Comparison of ENCODE assay signal across 12 cellular contexts in the genomic region with DNA sequence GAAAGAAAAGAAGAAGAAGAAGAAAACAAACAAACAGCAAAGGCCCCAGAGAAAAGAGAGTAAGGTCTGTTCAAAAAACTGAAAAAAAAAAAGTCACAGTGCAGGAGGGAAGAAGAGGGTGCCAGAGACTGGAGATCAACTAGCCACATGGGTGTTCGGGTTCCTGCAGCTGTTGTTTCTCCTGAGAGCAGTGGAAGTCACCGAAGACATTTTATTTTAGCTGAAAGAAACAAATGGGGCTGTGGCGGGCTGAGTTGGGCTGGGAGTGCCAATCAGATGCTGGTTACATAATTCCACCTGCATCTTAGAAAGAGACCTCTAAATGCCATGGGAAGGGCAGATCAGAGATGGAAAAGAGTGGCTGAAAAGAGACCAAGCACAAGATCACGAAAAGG. TPM values are rescaled to one million over a fixed set of nuclear protein-coding genes. Genes with fewer than 3 reads are reported as not detected.
DNase-seq lines count a peak whose midpoint lies in the region; ATAC-seq and TF ChIP-seq lines count a peak whose summit lies in the region.
"Had no signal": no experiment of that assay in that cellular context is flagged by ENCODE, and none has a peak within 500 bp of the region (broad histone marks: within the 10 kb centered on the region; RNA-seq: fewer than 3 reads in every experiment).

No MANE protein-coding gene starts in this region.

- H3K4me1 ChIP-seq in mesenchymal stem cell (ENCODE audit: control insufficient read depth, insufficient read depth, low read depth, low read length), result peaks cover 68% of the 10 kb centered on the region
- peaks cover 80 to 100% (median 92%) of the 10 kb centered on the region in 4 donors for H3K4me1 ChIP-seq in stomach

- TF ChIP-seq CTCF in stomach (IDR thresholded peaks at IDR 0.05), result no peak

- no peak overlapping the region for H3K18ac ChIP-seq in mesenchymal stem cell (ENCODE audit: low read depth in 1 of 2, low read length in 2 of 2)

- H4K8ac ChIP-seq in mesenchymal stem cell (ENCODE audit: low read length), result no peak overlapping the region

- no peak overlapping the region for H2BK120ac ChIP-seq in mesenchymal stem cell (ENCODE audit: low read depth, low read length)

- no peaks in the 10 kb centered on the region for H3K9me3 ChIP-seq in mesenchymal stem cell (ENCODE audit: control insufficient read depth, low read length)
- no peaks in the 10 kb centered on the region for H3K9me3 ChIP-seq in stomach
- no peaks in the 10 kb centered on the region for H3K9me3 ChIP-seq in MG63

- DNase-seq in NCI-H2171 treated with DMSO at 0.1 percent for 48 hours (lab: John Stamatoyannopoulos, UW) (peak; percentile 44), NCI-H2171 (lab: John Stamatoyannopoulos, UW) (no peak), mesenchymal stem cell (no peak), stomach (no peak), inferior parietal cortex (ENCODE audit: extremely low spot score) (no peak), MG63 (no peak)
- no peak for DNase-seq in activated naive CD8-positive, alpha-beta T cell treated with anti-CD3 and anti-CD28 coated beads, Interleukin-2, amount 10 ng/mL, durations not matched to agents 7 days and 5 days
- DNase-seq: cerebellar nuclear complex, foreskin keratinocyte, NCI-H2081, retina had no signal

- H3K4me3 ChIP-seq in mesenchymal stem cell (ENCODE audit: insufficient read depth in 1 of 2, low read depth in 1 of 2, low read length in 2 of 2) (no peak overlapping the region), stomach (no peak overlapping the region), MG63 (no peak overlapping the region)

- H3K14ac ChIP-seq in mesenchymal stem cell (ENCODE audit: low read length in 2 of 2), result no peak overlapping the region

- no peak overlapping the region for H3K4ac ChIP-seq in mesenchymal stem cell (ENCODE audit: low read depth in 1 of 2, low read length in 2 of 2)

- no peak for TF ChIP-seq EP300 in stomach (IDR thresholded peaks at IDR 0.05)

- no peaks in the 10 kb centered on the region for H3K27me3 ChIP-seq in mesenchymal stem cell (ENCODE audit: control insufficient read depth in 1 of 2, insufficient read depth in 1 of 2, low read length in 2 of 2)
- H3K27me3 ChIP-seq in stomach, result no peaks in the 10 kb centered on the region
- no peaks in the 10 kb centered on the region for H3K27me3 ChIP-seq in MG63
- H3K27me3 ChIP-seq: foreskin keratinocyte had no signal

- H3K27me3 Mint-ChIP-seq in activated naive CD8-positive, alpha-beta T cell treated with anti-CD3 and anti-CD28 coated beads, Interleukin-2, amount 10 ng/mL, durations not matched to agents 7 days and 5 days, result no peaks in the 10 kb centered on the region

- no peak overlapping the region for H4K91ac ChIP-seq in mesenchymal stem cell (ENCODE audit: low read length)

- H3K27ac ChIP-seq in mesenchymal stem cell (ENCODE audit: low read length, poor library complexity, severe bottlenecking) (no peak overlapping the region), stomach (peak overlapping the region in 4 of 5 donors; percentile 69 to 91 (median 85))
- H3K27ac ChIP-seq: foreskin keratinocyte had no signal

- H2BK12ac ChIP-seq in mesenchymal stem cell (ENCODE audit: low read length in 2 of 2), result no peak overlapping the region

- H3K4me3 Mint-ChIP-seq in activated naive CD8-positive, alpha-beta T cell treated with anti-CD3 and anti-CD28 coated beads, Interleukin-2, amount 10 ng/mL, durations not matched to agents 7 days and 5 days, result no peak overlapping the region

- H2AK5ac ChIP-seq in mesenchymal stem cell (ENCODE audit: low read length, severe bottlenecking), result peak overlapping the region; percentile 6

- no peak overlapping the region for H3K9ac ChIP-seq in mesenchymal stem cell (ENCODE audit: low read length)

- H3K36me3 Mint-ChIP-seq in activated naive CD8-positive, alpha-beta T cell treated with anti-CD3 and anti-CD28 coated beads, Interleukin-2, amount 10 ng/mL, durations not matched to agents 7 days and 5 days, result no peaks in the 10 kb centered on the region

- POLR2A ChIA-PET in activated naive CD8-positive, alpha-beta T cell treated with anti-CD3 and anti-CD28 coated beads, Interleukin-2, amount 10 ng/mL, durations not matched to agents 7 days and 5 days (lab: Charles Lee), result interaction anchor here (0.6 to 1.5 kb wide), 3 partner anchors 12 to 32 kb away, joined by 3 read pairs; no protein-coding TSS in a partner anchor

- no peak overlapping the region for H2AFZ ChIP-seq in mesenchymal stem cell (ENCODE audit: low read depth, low read length)

- no peak overlapping the region for H3K4me2 ChIP-seq in mesenchymal stem cell (ENCODE audit: low read length, poor library complexity, severe bottlenecking)

- TF ChIP-seq POLR2A in stomach (IDR thresholded peaks at IDR 0.05), result no peak

- H3K9me3 Mint-ChIP-seq in activated naive CD8-positive, alpha-beta T cell treated with anti-CD3 and anti-CD28 coated beads, Interleukin-2, amount 10 ng/mL, durations not matched to agents 7 days and 5 days, result no peaks in the 10 kb centered on the region

- H3K27ac Mint-ChIP-seq in activated naive CD8-positive, alpha-beta T cell treated with anti-CD3 and anti-CD28 coated beads, Interleukin-2, amount 10 ng/mL, durations not matched to agents 7 days and 5 days, result peak overlapping the region; percentile 59

- H3K23ac ChIP-seq in mesenchymal stem cell (ENCODE audit: low read length in 2 of 2), result no peak overlapping the region

- ATAC-seq in activated naive CD8-positive, alpha-beta T cell treated with anti-CD3 and anti-CD28 coated beads, Interleukin-2, amount 10 ng/mL, durations not matched to agents 7 days and 5 days (ENCODE audit: low read depth), result no peak
- ATAC-seq in HG02981 (IDR thresholded peaks at IDR 0.05; ENCODE audit: unreplicated experiment), result no peak
- ATAC-seq: foreskin keratinocyte had no signal

- no peaks in the 10 kb centered on the region for H3K79me1 ChIP-seq in mesenchymal stem cell (replicated peaks; ENCODE audit: low read length, poor library complexity, severe bottlenecking)

- intact Hi-C loops in stomach (cut with DNase I; ENCODE audit: low total_unique reads), result no loop called here

- H3K4me1 Mint-ChIP-seq in activated naive CD8-positive, alpha-beta T cell treated with anti-CD3 and anti-CD28 coated beads, Interleukin-2, amount 10 ng/mL, durations not matched to agents 7 days and 5 days, result peaks cover 48% of the 10 kb centered on the region

- no peak overlapping the region for H2BK15ac ChIP-seq in mesenchymal stem cell (ENCODE audit: low read depth, poor library complexity, severe bottlenecking)

- no peak overlapping the region for H2BK5ac ChIP-seq in mesenchymal stem cell (ENCODE audit: low read depth, low read length, poor library complexity, severe bottlenecking)

- 86% methylated on average over 4 of the region's 4 CpGs for WGBS in mesenchymal stem cell
- 38 to 48% (median 40%) methylated on average over 4 of the region's 4 CpGs for WGBS in stomach, 5 donors

- H3K36me3 ChIP-seq in mesenchymal stem cell (ENCODE audit: control insufficient read depth in 1 of 2, insufficient read depth in 2 of 2, low read depth in 1 of 2, low read length in 2 of 2), result peaks cover 13 to 33% of the 10 kb centered on the region in 2 experiments
- no peaks in the 10 kb centered on the region for H3K36me3 ChIP-seq in stomach
- peaks cover 5% of the 10 kb centered on the region for H3K36me3 ChIP-seq in MG63

RNA-seq across cellular contexts. Expression of a gene that starts 33.9 kb away (rescaled TPM):
- total RNA-seq in activated naive CD8-positive, alpha-beta T cell treated with anti-CD3 and anti-CD28 coated beads, Interleukin-2, amount 10 ng/mL, durations not matched to agents 7 days and 5 days, result 10 to 100 TPM; 63.8 to 71.5 TPM
- polyA plus RNA-seq in mesenchymal stem cell (2013, experiment 1 of 2), result 359 TPM
- polyA plus RNA-seq in mesenchymal stem cell (2013, experiment 2 of 2), result 344 TPM
- 100 to 1,000 TPM; 191 to 504 (median 237) TPM for total RNA-seq in stomach
- 10 to 100 TPM; 25.7 to 87.7 (median 43.6) TPM for polyA plus RNA-seq in stomach
- total RNA-seq in MG63 (2014; rRNA removed; shearing (Covaris generic); ENCODE audit: low replicate concordance), result 61.9 and 80.5 TPM in 2 replicates
